Comparison of ENCODE assay signal across 8 cellular contexts in genomic region chrX:24146283-24146865, GRCh38. TPM values are rescaled to one million over a fixed set of nuclear protein-coding genes. Genes with fewer than 3 reads are reported as not detected.
DNase-seq lines count a peak whose midpoint lies in the region; ATAC-seq and TF ChIP-seq lines count a peak whose summit lies in the region.

No MANE protein-coding gene starts in this region.

- no peaks in the 10 kb centered on the region for H3K36me3 Mint-ChIP-seq in progenitor cell of endocrine pancreas (ENCODE audit: insufficient read depth)

- no peaks in the 10 kb centered on the region for H3K27me3 ChIP-seq in MM.1S (replicated peaks; ENCODE audit: insufficient read depth, low read length)
- no peaks in the 10 kb centered on the region for H3K27me3 ChIP-seq in colonic mucosa

- no peaks in the 10 kb centered on the region for H3K9me3 Mint-ChIP-seq in progenitor cell of endocrine pancreas (ENCODE audit: low read depth)

- peak overlapping the region; percentile 25; the same call in 1 of the 2 replicates for H3K9ac ChIP-seq in MM.1S (ENCODE audit: low read length)
- H3K9ac ChIP-seq in colonic mucosa (ENCODE audit: low read depth in 2 of 2, low read length in 2 of 2): no peak overlapping the region

- H3K36me3 ChIP-seq in MM.1S (replicated peaks; ENCODE audit: insufficient read depth, low read length) (no peaks in the 10 kb centered on the region), colonic mucosa (no peaks in the 10 kb centered on the region)

- no peak for ATAC-seq in left colon

- no peaks in the 10 kb centered on the region for H3K9me2 ChIP-seq in MM.1S (replicated peaks; ENCODE audit: insufficient read depth, low read length)

- TF ChIP-seq CTCF in MM.1S (IDR thresholded peaks at IDR 0.05; ENCODE audit: low read length) (no peak), colonic mucosa (IDR thresholded peaks at IDR 0.05) (no peak), progenitor cell of endocrine pancreas (IDR thresholded peaks at IDR 0.05; ENCODE audit: unreplicated experiment) (no peak)

- H3K27ac ChIP-seq in MM.1S (ENCODE audit: low read length): peak overlapping the region; percentile 8; the same call in 1 of the 2 replicates
- H3K27ac ChIP-seq in colonic mucosa: peak overlapping the region; percentile 96

- in situ Hi-C loops in Caki2 (cut with HindIII; ENCODE audit: low pct_unique_long_range_greater_than_20kb, low sequenced_read_pairs): no loop called here

- H3K4me1 ChIP-seq in MM.1S (ENCODE audit: low read length): peaks cover 13% of the 10 kb centered on the region; the same call in 1 of the 2 replicates
- peaks cover 7% of the 10 kb centered on the region for H3K4me1 ChIP-seq in colonic mucosa

- DNase-seq in Caki2 (ENCODE audit: low read depth) (peak; percentile 64), MM.1S (no peak), colonic mucosa (no peak), progenitor cell of endocrine pancreas (ENCODE audit: low spot score, unreplicated experiment) (no peak), NCI-H748 treated with DMSO at 0.1 percent for 48 hours (lab: John Stamatoyannopoulos, UW) (no peak), left colon (no peak), NCI-H345 treated with DMSO at 0.1 percent for 48 hours (lab: John Stamatoyannopoulos, UW; ENCODE audit: unreplicated experiment) (no peak), foreskin melanocyte (no peak)

- H3F3A ChIP-seq in MM.1S (ENCODE audit: insufficient read depth, low read length): peaks cover 27% of the 10 kb centered on the region

- peak overlapping the region; percentile 41 for H3K4me3 ChIP-seq in MM.1S (ENCODE audit: low read length)
- H3K4me3 ChIP-seq in colonic mucosa: no peak overlapping the region

- peak overlapping the region; percentile 89 for H3K27ac Mint-ChIP-seq in progenitor cell of endocrine pancreas

- intact Hi-C loops in colonic mucosa (cut with DNase I) (no loop called here), left colon (cut with DNase I, micrococcal nuclease) (no loop called here)

- peak overlapping the region; percentile 67 for H2AFZ ChIP-seq in MM.1S (ENCODE audit: low read length)

- H3K4me3 Mint-ChIP-seq in progenitor cell of endocrine pancreas (ENCODE audit: low read depth): peak overlapping the region; percentile 16

- H4K20me1 ChIP-seq in MM.1S (ENCODE audit: insufficient read depth, low read length): no peaks in the 10 kb centered on the region

- H3K9me3 ChIP-seq in MM.1S (replicated peaks; ENCODE audit: insufficient read depth, low read length) (no peaks in the 10 kb centered on the region), colonic mucosa (no peaks in the 10 kb centered on the region)

- H3K4me1 Mint-ChIP-seq in progenitor cell of endocrine pancreas (ENCODE audit: low read depth): peaks cover 52% of the 10 kb centered on the region

- H3K27me3 Mint-ChIP-seq in progenitor cell of endocrine pancreas: no peaks in the 10 kb centered on the region

- H3K4me2 ChIP-seq in MM.1S (ENCODE audit: low read depth, low read length): peak overlapping the region; percentile 73

- H3K79me2 ChIP-seq in MM.1S (ENCODE audit: low read length): peaks cover 10% of the 10 kb centered on the region

RNA-seq across cellular contexts. Expression of gene ZFX, which starts 3.2 kb away (rescaled TPM):
- total RNA-seq in Caki2 (2014; rRNA removed; shearing (Covaris generic); ENCODE audit: low replicate concordance): 7.2 and 12.2 TPM in 2 replicates
- total RNA-seq in colonic mucosa: 10 to 100 TPM; 44.0 to 44.4 TPM
- 113 and 116 TPM in 2 replicates for total RNA-seq in progenitor cell of endocrine pancreas
- total RNA-seq in left colon: 10 to 100 TPM; 41.8 to 52.3 TPM
